21 cellular contexts compared by ENCODE assay signal in the genomic region with DNA sequence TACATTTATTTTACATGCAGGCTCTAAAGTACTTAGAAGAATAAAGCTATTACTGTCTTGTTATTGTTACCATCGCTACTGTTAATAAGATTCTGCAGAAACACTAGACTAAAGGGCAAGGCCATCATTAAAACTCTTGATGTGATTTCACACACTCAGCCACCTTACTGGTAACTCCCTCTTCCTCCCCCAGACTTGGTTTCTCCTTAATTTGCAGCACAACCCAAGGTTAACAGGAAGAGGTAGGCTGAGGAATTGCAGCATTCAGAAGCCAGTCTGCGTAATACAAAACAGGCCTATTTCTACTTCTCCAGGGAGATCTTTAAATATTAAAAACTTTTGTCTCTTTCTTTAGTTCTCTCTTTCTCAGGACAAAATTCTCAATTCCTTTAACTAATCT.
"Had no signal": no experiment of that assay in that cellular context is flagged by ENCODE, and none has a peak within 500 bp of the region (broad histone marks: within the 10 kb centered on the region; RNA-seq: fewer than 3 reads in every experiment).

No MANE protein-coding gene starts in this region.

- H3K4me3 ChIP-seq: coronary artery, heart left ventricle, left ventricle myocardium inferior, lower lobe of right lung, neural progenitor cell, ovary, spleen, testis, tibial nerve had no signal

- H3K36me3 ChIP-seq: heart left ventricle, left ventricle myocardium inferior, lower lobe of right lung, neural progenitor cell, ovary, spleen, tibial nerve had no signal

- H3K9ac ChIP-seq: neural progenitor cell had no signal

- DNase-seq: effector CD4-positive, alpha-beta T cell; endodermal cell; erythroblast; heart left ventricle; hippocampal formation; kidney glomerular epithelial cell; left ventricle myocardium inferior; lower lobe of right lung; natural killer cell; ovary; right cardiac atrium; spleen; stimulated activated CD4-positive, alpha-beta T cell treated with anti-CD3 and anti-CD28 coated beads, Interleukin-15, amount 100 ng/mL, for 24 hours; stimulated activated CD4-positive, alpha-beta T cell treated with anti-CD3 and anti-CD28 coated beads, Interleukin-1b, Interleukin-23, amount 100 ng/mL, for 48 hours; stimulated activated CD4-positive, alpha-beta T cell treated with anti-CD3 and anti-CD28 coated beads, Interleukin-4, amount 100 ng/mL, for 4 hours; stimulated activated naive B cell treated with anti-CD40 and anti-IgM and Interleukin-4, amounts not matched to agents 10 μg/mL and 1 μg/mL and 100 μg/mL, for 72 hours; stimulated activated naive CD8-positive, alpha-beta T cell treated with anti-CD3 and anti-CD28 coated beads, Interleukin-15, amount 100 ng/mL, for 72 hours; testis had no signal

- H3K27me3 ChIP-seq: heart left ventricle, neural progenitor cell, ovary, spleen, testis, tibial nerve had no signal

- H3K4me1 ChIP-seq: lower lobe of right lung, neural progenitor cell, testis had no signal

- H3K9me3 ChIP-seq: heart left ventricle, left ventricle myocardium inferior, lower lobe of right lung, ovary, testis, tibial nerve had no signal

- H3K4me2 ChIP-seq: neural progenitor cell had no signal

- H2AFZ ChIP-seq: neural progenitor cell had no signal

- ATAC-seq: heart left ventricle; lower lobe of right lung; natural killer cell; right cardiac atrium; stimulated activated naive B cell treated with anti-CD40 and anti-IgM and Interleukin-4, amounts not matched to agents 10 μg/mL and 1 μg/mL and 100 μg/mL, for 72 hours; stimulated activated naive CD8-positive, alpha-beta T cell treated with anti-CD3 and anti-CD28 coated beads, Interleukin-15, amount 100 ng/mL, for 72 hours had no signal

- H3K27ac ChIP-seq: coronary artery, heart left ventricle, left ventricle myocardium inferior, lower lobe of right lung, neural progenitor cell, ovary, spleen, testis, tibial nerve had no signal
